ENCODE assay signal across 31 cellular contexts in the genomic region with DNA sequence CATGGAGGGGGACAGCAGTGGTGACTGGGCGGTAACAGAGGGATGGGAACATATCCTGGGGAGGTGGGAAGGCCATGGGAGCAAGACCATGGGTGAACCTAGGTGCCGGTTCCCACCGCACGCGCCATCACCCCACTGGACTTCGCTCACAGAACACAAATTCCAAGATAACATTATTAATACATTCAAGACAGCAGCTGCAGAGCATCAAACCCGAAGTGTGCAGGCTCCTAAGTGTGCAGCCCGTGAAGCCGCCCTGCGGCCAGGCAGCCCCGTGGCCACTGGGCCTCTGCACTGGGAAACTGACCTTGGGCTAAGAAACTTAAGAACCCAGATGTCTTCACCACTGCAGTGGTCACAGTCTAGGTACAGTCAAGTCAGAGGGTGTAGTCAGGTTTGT.
"Had no signal": no experiment of that assay in that cellular context is flagged by ENCODE, and none has a peak within 500 bp of the region (broad histone marks: within the 10 kb centered on the region; RNA-seq: fewer than 3 reads in every experiment).

No MANE protein-coding gene starts in this region.

- H3K4me3 Mint-ChIP-seq: activated B cell treated with CpG ODN at 0.5 μM for 24 hours; activated CD4-positive, alpha-beta memory T cell treated with anti-CD3 and anti-CD28 coated beads for 36 hours; activated CD8-positive, alpha-beta memory T cell treated with anti-CD3 and anti-CD28 coated beads, Interleukin-2, amount 10 ng/mL, durations not matched to agents 7 days and 5 days; activated CD8-positive, alpha-beta T cell treated with anti-CD3 and anti-CD28 coated beads, Interleukin-2, amount 10 ng/mL, durations not matched to agents 7 days and 5 days; activated naive CD4-positive, alpha-beta T cell treated with anti-CD3 and anti-CD28 coated beads, Interleukin-2, amount 10 ng/mL, durations not matched to agents 7 days and 5 days; activated naive CD8-positive, alpha-beta T cell treated with anti-CD3 and anti-CD28 coated beads, Interleukin-2, amount 10 ng/mL, durations not matched to agents 7 days and 5 days; activated T-helper 1 cell treated with anti-CD3 and anti-CD28 coated beads, Interleukin-12 subunit alpha, Interleukin-12 subunit beta, Interleukin-2, Interleukin-4 antibody, amounts not matched to agents 30 ng/mL and 10 ng/mL and 1 ng/mL, durations not matched to agents 14 hours and 24 hours and 36 hours; brain; central memory CD8-positive, alpha-beta T cell; dendritic cell treated with granulocyte-macrophage colony-stimulating factor and Interleukin-4, amounts not matched to agents 40 ng/mL and 50 ng/mL, for 4 days; endodermal cell; T-helper 17 cell; T-helper 2 cell treated with Interferon-gamma antibody and Interleukin-4, amounts not matched to agents 5 μg/mL and 100 μg/mL, for 36 hours had no signal

- H3K4me1 ChIP-seq: breast epithelium had no signal

- H3K27ac Mint-ChIP-seq: activated B cell treated with CpG ODN at 0.5 μM for 24 hours; activated CD4-positive, alpha-beta memory T cell treated with anti-CD3 and anti-CD28 coated beads for 36 hours; activated CD8-positive, alpha-beta memory T cell treated with anti-CD3 and anti-CD28 coated beads, Interleukin-2, amount 10 ng/mL, durations not matched to agents 7 days and 5 days; activated CD8-positive, alpha-beta T cell treated with anti-CD3 and anti-CD28 coated beads, Interleukin-2, amount 10 ng/mL, durations not matched to agents 7 days and 5 days; activated naive CD4-positive, alpha-beta T cell treated with anti-CD3 and anti-CD28 coated beads, Interleukin-2, amount 10 ng/mL, durations not matched to agents 7 days and 5 days; activated naive CD4-positive, alpha-beta T cell treated with anti-CD3 and anti-CD28 coated beads, Interleukin-2, amount 50 U/mL, for 72 hours; activated naive CD8-positive, alpha-beta T cell treated with anti-CD3 and anti-CD28 coated beads, Interleukin-2, amount 10 ng/mL, durations not matched to agents 7 days and 5 days; activated T-helper 1 cell treated with anti-CD3 and anti-CD28 coated beads, Interleukin-12 subunit alpha, Interleukin-12 subunit beta, Interleukin-2, Interleukin-4 antibody, amounts not matched to agents 30 ng/mL and 10 ng/mL and 1 ng/mL, durations not matched to agents 14 hours and 24 hours and 36 hours; activated T-helper 2 cell treated with anti-CD3 and anti-CD28 coated beads, Interferon-gamma antibody, Interleukin-2, Interleukin-4, amounts not matched to agents 10 μg/mL and 5 μg/mL and 100 μg/mL, durations not matched to agents 14 hours and 24 hours and 36 hours; brain; dendritic cell treated with granulocyte-macrophage colony-stimulating factor and Interleukin-4, amounts not matched to agents 40 ng/mL and 50 ng/mL, for 4 days; endodermal cell; T-helper 17 cell; T-helper 2 cell treated with Interferon-gamma antibody and Interleukin-4, amounts not matched to agents 5 μg/mL and 100 μg/mL, for 36 hours had no signal

- H3K36me3 ChIP-seq: ascending aorta, breast epithelium, cardiac muscle cell, WERI-Rb-1 had no signal

- H3K9me3 Mint-ChIP-seq: activated B cell treated with CpG ODN at 0.5 μM for 24 hours; activated CD4-positive, alpha-beta memory T cell treated with anti-CD3 and anti-CD28 coated beads for 36 hours; activated naive CD4-positive, alpha-beta T cell treated with anti-CD3 and anti-CD28 coated beads, Interleukin-2, amount 10 ng/mL, durations not matched to agents 7 days and 5 days; activated naive CD4-positive, alpha-beta T cell treated with anti-CD3 and anti-CD28 coated beads, Interleukin-2, amount 50 U/mL, for 72 hours; activated naive CD8-positive, alpha-beta T cell treated with anti-CD3 and anti-CD28 coated beads, Interleukin-2, amount 10 ng/mL, durations not matched to agents 7 days and 5 days; activated T-helper 1 cell treated with anti-CD3 and anti-CD28 coated beads, Interleukin-12 subunit alpha, Interleukin-12 subunit beta, Interleukin-2, Interleukin-4 antibody, amounts not matched to agents 30 ng/mL and 10 ng/mL and 1 ng/mL, durations not matched to agents 14 hours and 24 hours and 36 hours; activated T-helper 2 cell treated with anti-CD3 and anti-CD28 coated beads, Interferon-gamma antibody, Interleukin-2, Interleukin-4, amounts not matched to agents 10 μg/mL and 5 μg/mL and 100 μg/mL, durations not matched to agents 14 hours and 24 hours and 36 hours; brain; central memory CD8-positive, alpha-beta T cell; dendritic cell treated with granulocyte-macrophage colony-stimulating factor and Interleukin-4, amounts not matched to agents 40 ng/mL and 50 ng/mL, for 4 days; endodermal cell; T-helper 2 cell treated with Interferon-gamma antibody and Interleukin-4, amounts not matched to agents 5 μg/mL and 100 μg/mL, for 36 hours had no signal

- H3K4me3 ChIP-seq: ascending aorta, breast epithelium, cardiac muscle cell, coronary artery, dorsolateral prefrontal cortex had no signal

- H3K9me3 ChIP-seq: ascending aorta, breast epithelium had no signal

- H3K27me3 ChIP-seq: ascending aorta, breast epithelium, cardiac muscle cell, dorsolateral prefrontal cortex had no signal

- H3K4me1 Mint-ChIP-seq: activated B cell treated with CpG ODN at 0.5 μM for 24 hours; activated CD8-positive, alpha-beta memory T cell treated with anti-CD3 and anti-CD28 coated beads, Interleukin-2, amount 10 ng/mL, durations not matched to agents 7 days and 5 days; activated naive CD4-positive, alpha-beta T cell treated with anti-CD3 and anti-CD28 coated beads, Interleukin-2, amount 10 ng/mL, durations not matched to agents 7 days and 5 days; activated naive CD8-positive, alpha-beta T cell treated with anti-CD3 and anti-CD28 coated beads, Interleukin-2, amount 10 ng/mL, durations not matched to agents 7 days and 5 days; central memory CD8-positive, alpha-beta T cell; T-helper 17 cell had no signal

- ATAC-seq: activated CD4-positive, CD25-positive, alpha-beta regulatory T cell treated with anti-CD3 and anti-CD28 coated beads, Interleukin-2, amount 50 U/mL, for 24 hours; activated CD8-positive, alpha-beta memory T cell treated with anti-CD3 and anti-CD28 coated beads, Interleukin-2, amount 10 ng/mL, durations not matched to agents 7 days and 5 days; activated CD8-positive, alpha-beta T cell treated with anti-CD3 and anti-CD28 coated beads, Interleukin-2, amount 10 ng/mL, durations not matched to agents 7 days and 5 days; activated naive CD4-positive, alpha-beta T cell treated with anti-CD3 and anti-CD28 coated beads, Interleukin-2, amount 50 U/mL, for 72 hours; T-helper 17 cell had no signal

- DNase-seq: activated B cell treated with CpG ODN at 0.5 μM for 24 hours; activated CD4-positive, alpha-beta memory T cell treated with anti-CD3 and anti-CD28 coated beads for 36 hours; activated CD4-positive, alpha-beta T cell treated with anti-CD3 and anti-CD28 coated beads for 48 hours; activated CD8-positive, alpha-beta memory T cell treated with anti-CD3 and anti-CD28 coated beads, Interleukin-2, amount 10 ng/mL, durations not matched to agents 7 days and 5 days; activated CD8-positive, alpha-beta memory T cell treated with anti-CD3 and anti-CD28 coated beads, Interleukin-2, amount 50 U/mL, for 4 hours; activated CD8-positive, alpha-beta T cell treated with anti-CD3 and anti-CD28 coated beads, Interleukin-2, amount 10 ng/mL, durations not matched to agents 7 days and 5 days; activated effector memory CD4-positive, alpha-beta T cell treated with anti-CD3 and anti-CD28 coated beads, Interleukin-2, amount 50 U/mL, for 16 hours; activated naive CD4-positive, alpha-beta T cell treated with anti-CD3 and anti-CD28 coated beads, Interleukin-2, amount 10 ng/mL, durations not matched to agents 7 days and 5 days; activated naive CD8-positive, alpha-beta T cell treated with anti-CD3 and anti-CD28 coated beads, Interleukin-2, amount 10 ng/mL, durations not matched to agents 7 days and 5 days; activated T-cell treated with anti-CD3 and anti-CD28 coated beads, Interleukin-2, amount 50 U/mL, for 1 hour; activated T-cell treated with anti-CD3 and anti-CD28 coated beads, Interleukin-2, amount 50 U/mL, for 48 hours; effector memory CD4-positive, alpha-beta T cell; foreskin fibroblast; T-helper 1 cell; T-helper 17 cell; T1000; WERI-Rb-1 had no signal

- H3K27me3 Mint-ChIP-seq: brain had no signal

- H3K27ac ChIP-seq: ascending aorta, breast epithelium, cardiac muscle cell, coronary artery, dorsolateral prefrontal cortex, WERI-Rb-1 had no signal

- H3K36me3 Mint-ChIP-seq: activated CD4-positive, alpha-beta memory T cell treated with anti-CD3 and anti-CD28 coated beads for 36 hours; activated CD8-positive, alpha-beta memory T cell treated with anti-CD3 and anti-CD28 coated beads, Interleukin-2, amount 10 ng/mL, durations not matched to agents 7 days and 5 days; activated naive CD4-positive, alpha-beta T cell treated with anti-CD3 and anti-CD28 coated beads, Interleukin-2, amount 10 ng/mL, durations not matched to agents 7 days and 5 days; activated naive CD4-positive, alpha-beta T cell treated with anti-CD3 and anti-CD28 coated beads, Interleukin-2, amount 50 U/mL, for 72 hours; activated naive CD8-positive, alpha-beta T cell treated with anti-CD3 and anti-CD28 coated beads, Interleukin-2, amount 10 ng/mL, durations not matched to agents 7 days and 5 days; brain had no signal
